Comparison of ENCODE assay signal across 31 cellular contexts in the genomic region with DNA sequence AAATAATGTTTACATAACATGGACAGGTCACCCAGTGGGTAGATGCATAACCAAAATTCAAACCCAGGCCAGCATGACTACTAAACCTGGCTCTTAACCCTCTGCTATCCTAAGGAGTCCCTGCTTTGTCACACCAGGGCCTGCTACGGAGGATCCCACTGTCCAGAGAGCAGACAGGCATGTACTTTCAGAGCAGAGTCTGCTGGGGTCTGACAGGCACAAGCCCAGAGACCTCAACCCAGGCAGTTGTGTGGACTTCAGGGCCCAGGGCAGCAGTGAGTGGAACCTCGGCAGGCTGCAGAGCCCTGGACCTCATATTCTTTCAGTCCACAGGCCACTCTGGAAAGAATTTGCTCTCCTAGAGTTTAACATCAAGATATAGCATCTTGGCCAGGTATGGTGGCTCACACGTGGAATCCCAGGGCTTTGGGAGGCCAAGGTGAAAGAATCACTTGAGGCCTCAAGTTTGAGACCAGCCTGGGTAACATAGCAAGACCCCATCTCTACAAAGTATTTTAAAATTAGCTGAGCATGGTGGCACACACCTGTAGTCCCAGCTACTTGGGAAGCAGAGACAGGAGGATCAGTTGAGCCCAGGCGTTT. TPM values are rescaled to one million over a fixed set of nuclear protein-coding genes. Genes with fewer than 3 reads are reported as not detected.
"Had no signal": no experiment of that assay in that cellular context is flagged by ENCODE, and none has a peak within 500 bp of the region (broad histone marks: within the 10 kb centered on the region; RNA-seq: fewer than 3 reads in every experiment).

No MANE protein-coding gene starts in this region.

- ATAC-seq: stimulated activated effector memory CD8-positive, alpha-beta T cell treated with anti-CD3 and anti-CD28 coated beads, Interleukin-12 subunit alpha, Interleukin-12 subunit beta, amount 100 ng/mL, for 72 hours; stimulated activated memory B cell treated with anti-CD40 and anti-IgM and Interleukin-4, amounts not matched to agents 10 μg/mL and 1 μg/mL and 100 μg/mL, for 72 hours; stimulated activated naive B cell treated with anti-CD40 and anti-IgM and Interleukin-4, amounts not matched to agents 10 μg/mL and 1 μg/mL and 100 μg/mL, for 72 hours; stimulated activated naive CD8-positive, alpha-beta T cell treated with anti-CD3 and anti-CD28 coated beads, Interleukin-15, amount 100 ng/mL, for 72 hours; stimulated activated naive CD8-positive, alpha-beta T cell treated with anti-CD3 and anti-CD28 coated beads, Interleukin-15, Interleukin-2, amounts not matched to agents 100 U/mL and 50 U/mL, for 24 hours; upper lobe of right lung had no signal

- H3K4me1 ChIP-seq: stomach, suprapubic skin, testis, thyroid gland, tibial artery, upper lobe of left lung, upper lobe of right lung had no signal

- H3K27ac Mint-ChIP-seq: stimulated activated effector memory CD8-positive, alpha-beta T cell treated with anti-CD3 and anti-CD28 coated beads, Interleukin-12 subunit alpha, Interleukin-12 subunit beta, amount 100 ng/mL, for 72 hours; stimulated activated memory B cell treated with anti-CD40 and anti-IgM and Interleukin-4, amounts not matched to agents 10 μg/mL and 1 μg/mL and 100 μg/mL, for 72 hours; stimulated activated naive B cell treated with anti-CD40 and anti-IgM and Interleukin-4, amounts not matched to agents 10 μg/mL and 1 μg/mL and 100 μg/mL, for 72 hours; stimulated activated naive CD8-positive, alpha-beta T cell treated with anti-CD3 and anti-CD28 coated beads, Interleukin-15, amount 100 ng/mL, for 72 hours; stimulated activated naive CD8-positive, alpha-beta T cell treated with anti-CD3 and anti-CD28 coated beads, Interleukin-15, Interleukin-2, amounts not matched to agents 100 ng/mL and 50 ng/mL, for 24 hours; type B pancreatic cell had no signal

- H3K4me3 Mint-ChIP-seq: stimulated activated effector memory CD8-positive, alpha-beta T cell treated with anti-CD3 and anti-CD28 coated beads, Interleukin-12 subunit alpha, Interleukin-12 subunit beta, amount 100 ng/mL, for 72 hours; stimulated activated memory B cell treated with anti-CD40 and anti-IgM and Interleukin-4, amounts not matched to agents 10 μg/mL and 1 μg/mL and 100 μg/mL, for 72 hours; stimulated activated naive B cell treated with anti-CD40 and anti-IgM and Interleukin-4, amounts not matched to agents 10 μg/mL and 1 μg/mL and 100 μg/mL, for 72 hours; stimulated activated naive CD8-positive, alpha-beta T cell treated with anti-CD3 and anti-CD28 coated beads, Interleukin-15, amount 100 ng/mL, for 72 hours; stimulated activated naive CD8-positive, alpha-beta T cell treated with anti-CD3 and anti-CD28 coated beads, Interleukin-15, Interleukin-2, amounts not matched to agents 100 ng/mL and 50 ng/mL, for 24 hours; type B pancreatic cell had no signal

- DNase-seq: stimulated activated CD4-positive, alpha-beta T cell treated with anti-CD3 and anti-CD28 coated beads, Interleukin-2, amount 100 ng/mL, for 24 hours; stimulated activated CD4-positive, alpha-beta T cell treated with anti-CD3 and anti-CD28 coated beads, Interleukin-2, amount 100 ng/mL, for 48 hours; stimulated activated CD4-positive, alpha-beta T cell treated with anti-CD3 and anti-CD28 coated beads, Interleukin-4, amount 100 ng/mL, for 1 hour; stimulated activated CD4-positive, alpha-beta T cell treated with anti-CD3 and anti-CD28 coated beads, Interleukin-4, amount 100 ng/mL, for 24 hours; stimulated activated CD4-positive, alpha-beta T cell treated with anti-CD3 and anti-CD28 coated beads, Interleukin-4, amount 100 ng/mL, for 4 hours; stimulated activated CD8-positive, alpha-beta memory T cell treated with anti-CD3 and anti-CD28 coated beads, Interleukin-4, amount 100 ng/mL, for 48 hours; stimulated activated naive B cell treated with anti-CD40 and anti-IgM and Interleukin-4, amounts not matched to agents 10 μg/mL and 1 μg/mL and 100 μg/mL, for 72 hours; stimulated activated naive CD4-positive, alpha-beta T cell; stimulated activated naive CD4-positive, alpha-beta T cell treated with Interleukin-2 at 50 U/mL for 16 hours; stimulated activated naive CD8-positive, alpha-beta T cell treated with anti-CD3 and anti-CD28 coated beads, Interleukin-15, amount 100 ng/mL, for 72 hours; stimulated activated naive CD8-positive, alpha-beta T cell treated with anti-CD3 and anti-CD28 coated beads, Interleukin-15, Interleukin-2, amounts not matched to agents 100 U/mL and 50 U/mL, for 24 hours; stomach; substantia nigra; testis; thyroid gland; tibial artery; transverse colon; upper lobe of left lung; upper lobe of right lung; uterus had no signal

- H3K36me3 ChIP-seq: stomach, suprapubic skin, thoracic aorta, thyroid gland, tibial artery, tibial nerve, transverse colon, upper lobe of left lung, upper lobe of right lung, uterus had no signal

- H3K9me3 ChIP-seq: testis, thyroid gland, transverse colon, upper lobe of right lung, uterus had no signal

- H3K27ac ChIP-seq: stomach, suprapubic skin, testis, thoracic aorta, thyroid gland, tibial artery, tibial nerve, transverse colon, upper lobe of left lung, upper lobe of right lung, uterus had no signal

- H3K36me3 Mint-ChIP-seq: stimulated activated effector memory CD8-positive, alpha-beta T cell treated with anti-CD3 and anti-CD28 coated beads, Interleukin-12 subunit alpha, Interleukin-12 subunit beta, amount 100 ng/mL, for 72 hours had no signal

- H3K4me3 ChIP-seq: stomach, suprapubic skin, testis, thoracic aorta, thyroid gland, tibial artery, tibial nerve, transverse colon, upper lobe of left lung, upper lobe of right lung, uterus had no signal

- H3K27me3 ChIP-seq: suprapubic skin, testis, thyroid gland, tibial artery, tibial nerve, transverse colon, upper lobe of left lung, upper lobe of right lung, uterus had no signal

- H3K4me1 Mint-ChIP-seq: stimulated activated effector memory CD8-positive, alpha-beta T cell treated with anti-CD3 and anti-CD28 coated beads, Interleukin-12 subunit alpha, Interleukin-12 subunit beta, amount 100 ng/mL, for 72 hours; stimulated activated memory B cell treated with anti-CD40 and anti-IgM and Interleukin-4, amounts not matched to agents 10 μg/mL and 1 μg/mL and 100 μg/mL, for 72 hours; stimulated activated naive B cell treated with anti-CD40 and anti-IgM and Interleukin-4, amounts not matched to agents 10 μg/mL and 1 μg/mL and 100 μg/mL, for 72 hours; stimulated activated naive CD8-positive, alpha-beta T cell treated with anti-CD3 and anti-CD28 coated beads, Interleukin-15, amount 100 ng/mL, for 72 hours had no signal

RNA-seq across cellular contexts. Expression of gene S100A7, which starts 16.1 kb away (rescaled TPM):
- total RNA-seq: stomach, subcutaneous adipose tissue, temporal lobe, testis, thoracic aorta, thyroid gland, transverse colon, upper lobe of left lung, upper lobe of right lung, ureter, urinary bladder had no signal
- polyA plus RNA-seq: urinary bladder had no signal
